ENCODE assay signal across 21 cellular contexts in the genomic region with DNA sequence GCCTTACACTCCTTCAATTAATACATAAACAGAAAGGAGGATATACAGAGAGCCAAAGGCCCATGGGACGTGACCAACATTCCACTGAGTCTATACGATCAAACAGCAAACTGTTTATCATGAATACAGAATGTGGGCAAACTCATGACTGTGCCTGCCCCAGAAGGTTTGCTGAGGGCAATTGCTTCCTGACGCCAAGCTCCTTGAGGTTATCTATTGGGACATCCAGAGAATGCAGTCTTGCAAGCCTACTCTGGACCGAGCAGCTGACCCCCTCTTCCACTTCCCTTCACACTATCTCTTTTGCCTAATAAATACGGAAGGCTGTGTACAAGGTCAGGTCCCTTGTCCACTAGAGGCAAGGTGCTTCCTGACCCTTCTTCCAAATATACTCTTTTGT. TPM values are rescaled to one million over a fixed set of nuclear protein-coding genes. Genes with fewer than 3 reads are reported as not detected.
"Had no signal": no experiment of that assay in that cellular context is flagged by ENCODE, and none has a peak within 500 bp of the region (broad histone marks: within the 10 kb centered on the region; RNA-seq: fewer than 3 reads in every experiment).

No MANE protein-coding gene starts in this region.

- FAIRE-seq: RCC 7860 had no signal

- H3K9me3 ChIP-seq: SJCRH30 had no signal

- H3K36me3 ChIP-seq: SJCRH30 had no signal

- DNase-seq: KBM-7, NCI-H1092 treated with DMSO at 0.1 percent for 48 hours, NCI-H1436, NCI-H187, NCI-H2029, NCI-H2081 treated with DMSO at 0.1 percent for 48 hours, NCI-H2171, NCI-H226, NCI-H446, NCI-H510A, NCI-H524 treated with DMSO at 0.1 percent for 48 hours, NCI-H69, NCI-H774, SHP77 treated with DMSO at 0.1 percent for 48 hours, SJCRH30 had no signal

- H3K4me3 ChIP-seq: SJCRH30 had no signal

- H3K27ac ChIP-seq: RWPE1, SJCRH30 had no signal

- ATAC-seq: SK-N-SH treated with all-trans-retinoic acid at 6 μM for 48 hours had no signal

- H3K27me3 ChIP-seq: SJCRH30 had no signal

RNA-seq across cellular contexts. Expression of gene SLC10A1, which starts 18.5 kb away (rescaled TPM):
- total RNA-seq: HT1080, LHCN-M2, MCF 10A, SJCRH30 had no signal
